1 cellular context compared by ENCODE assay signal in the genomic region with DNA sequence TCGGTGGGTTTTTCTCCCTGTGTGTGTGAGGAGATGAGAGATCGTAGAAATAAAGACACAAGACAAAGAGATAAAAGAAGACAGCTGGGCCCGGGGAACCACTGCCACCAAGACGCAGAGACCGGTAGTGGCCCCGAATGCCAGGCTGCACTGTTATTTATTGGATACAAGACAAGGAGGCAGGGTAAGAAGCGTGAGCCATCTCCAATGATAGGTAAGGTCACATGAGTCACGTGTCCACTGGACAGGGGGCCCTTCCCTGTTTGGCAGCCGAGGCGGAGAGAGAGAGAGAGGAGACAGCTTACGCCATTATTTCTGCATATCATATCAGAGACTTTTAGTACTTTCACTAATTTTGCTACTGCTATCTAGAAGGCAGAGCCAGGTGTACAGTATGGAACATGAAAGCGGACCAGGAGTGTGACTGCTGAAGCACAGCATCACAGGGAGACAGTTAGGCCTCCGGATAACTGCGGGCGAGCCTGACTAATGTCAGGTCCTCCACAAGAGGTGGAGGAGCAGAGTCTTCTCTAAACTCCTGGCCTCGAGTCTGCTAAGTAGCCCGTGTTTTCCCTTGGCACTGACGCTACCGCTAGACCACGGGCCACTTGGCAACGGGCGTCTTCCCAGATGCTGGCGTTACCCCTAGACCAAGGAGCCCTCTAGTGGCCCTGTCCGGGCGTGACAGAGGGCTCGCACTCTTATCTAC.
TF ChIP-seq lines count a peak whose summit lies in the region.

No MANE protein-coding gene starts in this region.

TF ChIP-seq in HepG2, 621 proteins besides CTCF, POLR2A, EP300 and RAD21:
- TF ChIP-seq, protein P1, sequence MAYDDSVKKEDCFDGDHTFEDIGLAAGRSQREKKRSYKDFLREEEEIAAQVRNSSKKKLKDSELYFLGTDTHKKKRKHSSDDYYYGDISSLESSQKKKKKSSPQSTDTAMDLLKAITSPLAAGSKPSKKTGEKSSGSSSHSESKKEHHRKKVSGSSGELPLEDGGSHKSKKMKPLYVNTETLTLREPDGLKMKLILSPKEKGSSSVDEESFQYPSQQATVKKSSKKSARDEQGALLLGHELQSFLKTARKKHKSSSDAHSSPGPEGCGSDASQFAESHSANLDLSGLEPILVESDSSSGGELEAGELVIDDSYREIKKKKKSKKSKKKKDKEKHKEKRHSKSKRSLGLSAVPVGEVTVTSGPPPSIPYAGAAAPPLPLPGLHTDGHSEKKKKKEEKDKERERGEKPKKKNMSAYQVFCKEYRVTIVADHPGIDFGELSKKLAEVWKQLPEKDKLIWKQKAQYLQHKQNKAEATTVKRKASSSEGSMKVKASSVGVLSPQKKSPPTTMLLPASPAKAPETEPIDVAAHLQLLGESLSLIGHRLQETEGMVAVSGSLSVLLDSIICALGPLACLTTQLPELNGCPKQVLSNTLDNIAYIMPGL (CRISPR knock-in tag; IDR thresholded peaks at IDR 0.05; ENCODE audit: borderline replicate concordance in 1 of 2, low read depth in 1 of 2), result peak in 1 of 2 experiments; percentile 49; a peak in 1 of 4 replicates
- TF ChIP-seq STAG1 (CRISPR knock-in tag; IDR thresholded peaks at IDR 0.05), result peak; percentile 86
- peak; percentile 30; the same call in 1 of the 2 replicates for TF ChIP-seq SMC3 (IDR thresholded peaks at IDR 0.05; ENCODE audit: low read length)
- peak; percentile 48; the same call in 1 of the 2 replicates for TF ChIP-seq KDM2A (CRISPR knock-in tag; IDR thresholded peaks at IDR 0.05; ENCODE audit: borderline replicate concordance, low read depth)
- 0 out of 2 replicates have a peak, but pooled peaks have one; percentile 26 for TF ChIP-seq KAT8 (CRISPR knock-in tag; IDR thresholded peaks at IDR 0.05)
- TF ChIP-seq BHLHE40 (IDR thresholded peaks at IDR 0.05; ENCODE audit: low read length), result 0 out of 2 replicates have a peak, but pooled peaks have one; percentile 21
